Comparison of ENCODE assay signal across 8 cellular contexts in genomic region chr19:7293795-7294570, GRCh38. TPM values are rescaled to one million over a fixed set of nuclear protein-coding genes. Genes with fewer than 3 reads are reported as not detected.
DNase-seq lines count a peak whose midpoint lies in the region; ATAC-seq and TF ChIP-seq lines count a peak whose summit lies in the region.

Gene INSR (minus strand): TSS chr19:7294414. CDS start chr19:7293891, 523 bp downstream.

- TF ChIP-seq CTCF in KMS-11 (conservative IDR thresholded peaks at IDR 0.05; ENCODE audit: low read depth, low read length), result no peak
- TF ChIP-seq CTCF in gastroesophageal sphincter (IDR thresholded peaks at IDR 0.05), result no peak

- H3K4me1 ChIP-seq in KMS-11 (ENCODE audit: low read depth, poor library complexity, severe bottlenecking) (peaks cover 20% of the 10 kb centered on the region), gastroesophageal sphincter (peaks cover 0 to 42% (median 6%) of the 10 kb centered on the region in 3 donors), neuron (ENCODE audit: insufficient read depth, low read length) (peaks cover 11% of the 10 kb centered on the region)

- TF ChIP-seq POLR2A in gastroesophageal sphincter (IDR thresholded peaks at IDR 0.05), result peak; percentile 58 to 62

- WGBS in gastroesophageal sphincter (ENCODE audit: low coverage in 1 of 2), 2 donors, result 0% methylated on average over 1 of the region's 108 CpGs; no CpG with 5 or more reads in 1 of the 2 donors

- H3K4me2 ChIP-seq in KMS-11, result peak within 1 kb of the TSS; percentile 77

- peaks cover 38% of the 10 kb centered on the region for H3K79me2 ChIP-seq in KMS-11 (ENCODE audit: insufficient read depth, low read depth)

- no peaks in the 10 kb centered on the region for H3K27me3 ChIP-seq in KMS-11 (ENCODE audit: insufficient read depth, low read depth)
- peaks cover 8% of the 10 kb centered on the region for H3K27me3 ChIP-seq in gastroesophageal sphincter
- no peaks in the 10 kb centered on the region for H3K27me3 ChIP-seq in neuron (ENCODE audit: insufficient read depth, low read length)

- H3K9ac ChIP-seq in KMS-11, result peak within 1 kb of the TSS; percentile 87

- H3K4me3 ChIP-seq in KMS-11 (IDR thresholded peaks at IDR 0.05; ENCODE audit: insufficient read depth, low read depth, low read length) (no peak within 1 kb of the TSS), gastroesophageal sphincter (peak within 1 kb of the TSS; percentile 89 to 100), neuron (ENCODE audit: low read length) (peak within 1 kb of the TSS; percentile 76)

- H3K27ac ChIP-seq in KMS-11, result peak within 1 kb of the TSS; percentile 88
- H3K27ac ChIP-seq in gastroesophageal sphincter, result peak within 1 kb of the TSS; percentile 74 to 94 (median 88)

- H2AFZ ChIP-seq in KMS-11 (ENCODE audit: low read depth) (peak within 1 kb of the TSS; percentile 78), neuron (ENCODE audit: low read depth, low read length) (peak within 1 kb of the TSS; percentile 90)

- TF ChIP-seq EP300 in gastroesophageal sphincter (IDR thresholded peaks at IDR 0.05), result no peak

- in situ Hi-C loops in Caki2 (cut with HindIII; ENCODE audit: low pct_unique_long_range_greater_than_20kb, low sequenced_read_pairs), result no loop called here

- DNase-seq in Caki2 (ENCODE audit: low read depth) (peak; percentile 75), RPMI7951 (ENCODE audit: low read depth) (peak; percentile 72), superior temporal gyrus (ENCODE audit: extremely low spot score) (peak; percentile 92)
- peak; percentile 60 for DNase-seq in activated naive CD4-positive, alpha-beta T cell treated with anti-CD3 and anti-CD28 coated beads, Interleukin-2, amount 50 U/mL, for 16 hours

- H3K36me3 ChIP-seq in KMS-11 (ENCODE audit: insufficient read depth), result no peaks in the 10 kb centered on the region
- H3K36me3 ChIP-seq in gastroesophageal sphincter, result no peaks in the 10 kb centered on the region
- no peaks in the 10 kb centered on the region for H3K36me3 ChIP-seq in neuron (ENCODE audit: insufficient read depth, low read length)

- no peaks in the 10 kb centered on the region for H4K20me1 ChIP-seq in KMS-11 (ENCODE audit: insufficient read depth)

- H3K9me3 ChIP-seq in gastroesophageal sphincter (no peaks in the 10 kb centered on the region), neuron (ENCODE audit: low read length) (no peaks in the 10 kb centered on the region)

- ATAC-seq in GM21619 (IDR thresholded peaks at IDR 0.05; ENCODE audit: unreplicated experiment) (peak; percentile 59), gastroesophageal sphincter (peak; percentile 97)

RNA-seq across cellular contexts. Expression of gene INSR, which starts in this region (rescaled TPM):
- 0.64 and 7.0 TPM in 2 replicates for total RNA-seq in Caki2 (2014; rRNA removed; shearing (Covaris generic); ENCODE audit: low replicate concordance)
- 0.49 and 0.72 TPM in 2 replicates for total RNA-seq in RPMI7951 (2014; rRNA removed; shearing (Covaris generic))
- 10 to 100 TPM; 67.6 to 95.6 (median 81.2) TPM for total RNA-seq in gastroesophageal sphincter

Comparison
In these comparisons a context has a peak if more than half of its experiments do, and no peak if none do; other contexts are left out.
1. Peak in DNase-seq in RPMI7951; RNA of the gene not detected or under 1 TPM.